In genomic region chr1:153946622-153947246, GRCh38 we compare ENCODE assay signal across 8 cellular contexts. TPM values are rescaled to one million over a fixed set of nuclear protein-coding genes. Genes with fewer than 3 reads are reported as not detected.
DNase-seq lines count a peak whose midpoint lies in the region; ATAC-seq, FAIRE-seq and TF ChIP-seq lines count a peak whose summit lies in the region.

Gene DENND4B, minus strand, starts transcription at chr1:153946718. Its CDS starts 2,344 bp downstream, at chr1:153944374.

- H3K4me3 Mint-ChIP-seq in activated CD4-positive, alpha-beta T cell treated with anti-CD3 and anti-CD28 coated beads, Interleukin-2, amount 10 ng/mL, durations not matched to agents 24 days and 14 days, result peak within 1 kb of the TSS; percentile 96
- H3K4me3 Mint-ChIP-seq in dendritic cell treated with granulocyte-macrophage colony-stimulating factor and Interleukin-4, amounts not matched to agents 40 ng/mL and 50 ng/mL, for 4 days, result peak within 1 kb of the TSS; percentile 90

- H3K27me3 ChIP-seq in HepG2 (ENCODE audit: control insufficient read depth in 1 of 2, insufficient read depth in 2 of 2, low read length in 2 of 2), result no peaks in the 10 kb centered on the region

- H3K4me1 Mint-ChIP-seq in activated CD4-positive, alpha-beta T cell treated with anti-CD3 and anti-CD28 coated beads, Interleukin-2, amount 10 ng/mL, durations not matched to agents 24 days and 14 days, result peaks cover 35% of the 10 kb centered on the region
- H3K4me1 Mint-ChIP-seq in dendritic cell treated with granulocyte-macrophage colony-stimulating factor and Interleukin-4, amounts not matched to agents 40 ng/mL and 50 ng/mL, for 4 days (ENCODE audit: low read depth), result peaks cover 83% of the 10 kb centered on the region

- H2AFZ ChIP-seq in HepG2 (ENCODE audit: low read length), result no peak within 1 kb of the TSS

- in situ Hi-C loops in HepG2 (cut with HindIII; ENCODE audit: extremely low pct_ligation_motif_present, low pct_unique_long_range_greater_than_20kb), result loop anchor here (10.0 kb wide), 1 partner anchor 122 kb away; no protein-coding TSS in a partner anchor

- TF ChIP-seq EP300 in HepG2 (IDR thresholded peaks at IDR 0.05; ENCODE audit: low read depth in 2 of 2, low read length in 2 of 2) (0 out of 4 replicates have a peak, but pooled peaks of 1 of the 2 experiments have one; percentile 31), HepG2 (CRISPR knock-in tag; IDR thresholded peaks at IDR 0.05; ENCODE audit: borderline replicate concordance) (no peak)

- ATAC-seq in GM18909 (IDR thresholded peaks at IDR 0.05; ENCODE audit: poor library complexity, unreplicated experiment), result peak; percentile 67
- peak; percentile 48 for ATAC-seq in HG03139 (IDR thresholded peaks at IDR 0.05; ENCODE audit: unreplicated experiment)
- peak; percentile 93 for ATAC-seq in HepG2

- no TSS peak for BruUV-seq in HepG2 (replicated peaks; lab: Mats Ljungman, UMichigan)

- peaks cover 61% of the 10 kb centered on the region for H3K36me3 Mint-ChIP-seq in activated CD4-positive, alpha-beta T cell treated with anti-CD3 and anti-CD28 coated beads, Interleukin-2, amount 10 ng/mL, durations not matched to agents 24 days and 14 days (ENCODE audit: low read depth)
- peaks cover 92% of the 10 kb centered on the region for H3K36me3 Mint-ChIP-seq in dendritic cell treated with granulocyte-macrophage colony-stimulating factor and Interleukin-4, amounts not matched to agents 40 ng/mL and 50 ng/mL, for 4 days (ENCODE audit: low read depth)

- H3K4me3 ChIP-seq in HepG2 (replicated peaks in 1 of 3; ENCODE audit: insufficient read depth in 1 of 3, low read depth in 2 of 3, low read length in 3 of 3), result peak within 1 kb of the TSS; percentile 71 to 98 (median 81)

- peaks cover 40% of the 10 kb centered on the region for H3K4me1 ChIP-seq in HepG2 (ENCODE audit: insufficient read depth, low read length)

- peak within 1 kb of the TSS; percentile 71 for H3K27ac ChIP-seq in HepG2 (ENCODE audit: extremely low read length, insufficient read depth, low read length)

- H3K27ac Mint-ChIP-seq in activated CD4-positive, alpha-beta T cell treated with anti-CD3 and anti-CD28 coated beads, Interleukin-2, amount 10 ng/mL, durations not matched to agents 24 days and 14 days, result peak within 1 kb of the TSS; percentile 96
- H3K27ac Mint-ChIP-seq in dendritic cell treated with granulocyte-macrophage colony-stimulating factor and Interleukin-4, amounts not matched to agents 40 ng/mL and 50 ng/mL, for 4 days, result peak within 1 kb of the TSS; percentile 99

- no peaks in the 10 kb centered on the region for H3K9me3 ChIP-seq in HepG2 (ENCODE audit: low read length)

- DNase-seq in AG20443 (ENCODE audit: low spot score), result peak; percentile 97
- peak; percentile 54 for DNase-seq in NCI-H446 treated with DMSO at 0.1 percent for 48 hours (lab: John Stamatoyannopoulos, UW)
- DNase-seq in activated CD4-positive, alpha-beta T cell treated with anti-CD3 and anti-CD28 coated beads, Interleukin-2, amount 10 ng/mL, durations not matched to agents 24 days and 14 days, result peak; percentile 93
- peak; percentile 75 for DNase-seq in HepG2 (ENCODE audit: low spot score)
- peak; percentile 76 for DNase-seq in stimulated activated CD4-positive, alpha-beta T cell treated with anti-CD3 and anti-CD28 coated beads, Interleukin-4, amount 100 ng/mL, for 1 hour

- FAIRE-seq in HepG2 (lab: Jason Lieb, UNC), result no peak

- no peaks in the 10 kb centered on the region for H3K9me3 Mint-ChIP-seq in activated CD4-positive, alpha-beta T cell treated with anti-CD3 and anti-CD28 coated beads, Interleukin-2, amount 10 ng/mL, durations not matched to agents 24 days and 14 days
- no peaks in the 10 kb centered on the region for H3K9me3 Mint-ChIP-seq in dendritic cell treated with granulocyte-macrophage colony-stimulating factor and Interleukin-4, amounts not matched to agents 40 ng/mL and 50 ng/mL, for 4 days

- peak; percentile 92 for TF ChIP-seq CTCF in HepG2 (CRISPR knock-in tag; IDR thresholded peaks at IDR 0.05)

- no peaks in the 10 kb centered on the region for H3K27me3 Mint-ChIP-seq in activated CD4-positive, alpha-beta T cell treated with anti-CD3 and anti-CD28 coated beads, Interleukin-2, amount 10 ng/mL, durations not matched to agents 24 days and 14 days
- no peaks in the 10 kb centered on the region for H3K27me3 Mint-ChIP-seq in dendritic cell treated with granulocyte-macrophage colony-stimulating factor and Interleukin-4, amounts not matched to agents 40 ng/mL and 50 ng/mL, for 4 days

- intact Hi-C loops in activated CD4-positive, alpha-beta T cell treated with anti-CD3 and anti-CD28 coated beads, Interleukin-2, amount 10 ng/mL, durations not matched to agents 24 days and 14 days (cut with micrococcal nuclease), result loop anchor here (1.0 kb wide), 4 partner anchors 12 to 149 kb away; partner anchors contain the start of gene CRTC2
- intact Hi-C loops in dendritic cell treated with granulocyte-macrophage colony-stimulating factor and Interleukin-4, amounts not matched to agents 40 ng/mL and 50 ng/mL, for 4 days (cut with micrococcal nuclease), result loop anchor here (1.0 to 10.0 kb wide), 3 partner anchors 12 to 152 kb away; partner anchors contain the start of genes CRTC2 and SLC39A1
- intact Hi-C loops in HepG2 (cut with micrococcal nuclease; ENCODE audit: unreplicated experiment), result loop anchor here (1.0 to 5.0 kb wide), 3 partner anchors 40 to 326 kb away; partner anchors contain the start of genes HAX1 and RAB13

- no peaks in the 10 kb centered on the region for H4K20me1 ChIP-seq in HepG2 (ENCODE audit: insufficient read depth, low read length)

- TF ChIP-seq POLR2A in HepG2 (IDR thresholded peaks at IDR 0.05; ENCODE audit: insufficient read depth in 1 of 2, low read depth in 2 of 2, low read length in 2 of 2), result 0 out of 4 replicates have a peak, but pooled peaks of 1 of the 2 experiments have one; percentile 5

- H3K79me2 ChIP-seq in HepG2 (ENCODE audit: insufficient read depth, low read length), result peaks cover 11% of the 10 kb centered on the region

- peak within 1 kb of the TSS; percentile 82 for H3K9ac ChIP-seq in HepG2 (ENCODE audit: insufficient read depth, low read depth, low read length)

- CTCF ChIA-PET in HepG2 (lab: Yijun Ruan, JAX; ENCODE audit: low intra/inter-chr PET ratio, low total read pairs), result interaction anchor here (0.5 to 2.2 kb wide), 3 partner anchors 40 to 150 kb away, joined by 3 to 7 read pairs (median 3); partner anchors contain the start of gene RAB13

- peaks cover 15 to 51% of the 10 kb centered on the region in 2 experiments for H3K36me3 ChIP-seq in HepG2 (replicated peaks in 1 of 2; ENCODE audit: control insufficient read depth in 1 of 2, insufficient read depth in 2 of 2, low read length in 2 of 2)

- 27% methylated on average over 9 of the region's 28 CpGs for WGBS in HepG2 (ENCODE audit: low lambda C conversion rate)

- TF ChIP-seq RAD21 in HepG2 (CRISPR knock-in tag; IDR thresholded peaks at IDR 0.05), result peak; percentile 85

- POLR2A ChIA-PET in HepG2 (lab: Yijun Ruan, JAX), result interaction anchor here (0.8 to 5.3 kb wide), 15 partner anchors 9 to 165 kb away, joined by 3 to 43 read pairs (median 8); partner anchors contain the start of genes CREB3L4, CRTC2, GATAD2B and JTB

- peak within 1 kb of the TSS; percentile 87 for H3K4me2 ChIP-seq in HepG2 (ENCODE audit: low read depth, low read length)

TF ChIP-seq in HepG2, 621 proteins besides CTCF, POLR2A, EP300 and RAD21 (continues in another document):
- TF ChIP-seq ZNF773 (CRISPR knock-in tag; IDR thresholded peaks at IDR 0.05; ENCODE audit: borderline replicate concordance), result no peak

RNA-seq across cellular contexts. Expression of gene DENND4B, which starts in this region (rescaled TPM):
- 128 and 130 TPM in 2 replicates for total RNA-seq in activated CD4-positive, alpha-beta T cell treated with anti-CD3 and anti-CD28 coated beads, Interleukin-2, amount 10 ng/mL, durations not matched to agents 24 days and 14 days
- 8.7 and 15.1 TPM in 2 replicates for total RNA-seq in HepG2 (2016; rRNA removed; fragmentation: Illumina TruSeq; extraction: Trizol)
- total RNA-seq in HepG2 (2016; cell fraction: cytosol; rRNA removed; fragmentation: Illumina TruSeq; extraction: Trizol; ENCODE audit: low read depth), result 9.7 and 9.9 TPM in 2 replicates
- 7.7 and 18.1 TPM in 2 replicates for total RNA-seq in HepG2 (2016; cell fraction: insoluble cytoplasmic fraction; rRNA removed; fragmentation: Illumina TruSeq; extraction: Trizol)
- 7.2 and 8.2 TPM in 2 replicates for total RNA-seq in HepG2 (2016; cell fraction: membrane; rRNA removed; fragmentation: Illumina TruSeq; extraction: Trizol)
- total RNA-seq in HepG2 (2016; cell fraction: nucleus; rRNA removed; fragmentation: Illumina TruSeq; extraction: Trizol), result 23.7 and 25.9 TPM in 2 replicates
- polyA plus RNA-seq in HepG2 (2011; rRNA removed), result 20.3 and 24.3 TPM in 2 replicates
- polyA plus RNA-seq in HepG2 (2011; cell fraction: cytosol; rRNA removed), result 6.5 and 10.3 TPM in 2 replicates
- polyA plus RNA-seq in HepG2 (2011; cell fraction: nucleus; rRNA removed), result 178 and 239 TPM in 2 replicates
- polyA plus RNA-seq in HepG2 (2012), result 17.2 and 21.8 TPM in 2 replicates
- 1.4 and 1.6 TPM in 2 replicates for polyA plus RNA-seq in HepG2 (2016; cell fraction: cytosol; fragmentation: Illumina TruSeq; extraction: Trizol; ENCODE audit: low read depth)
- 10.3 and 15.7 TPM in 2 replicates for polyA plus RNA-seq in HepG2 (2016; cell fraction: insoluble cytoplasmic fraction; fragmentation: Illumina TruSeq; extraction: Trizol; ENCODE audit: low read depth)
- polyA plus RNA-seq in HepG2 (2016; cell fraction: membrane; fragmentation: Illumina TruSeq; extraction: Trizol; ENCODE audit: low read depth), result 4.1 and 5.2 TPM in 2 replicates
- polyA plus RNA-seq in HepG2 (2016; cell fraction: nucleus; fragmentation: Illumina TruSeq; extraction: Trizol; ENCODE audit: insufficient read depth, low read depth), result 75.3 and 79.3 TPM in 2 replicates
- polyA minus RNA-seq in HepG2 (2011; rRNA and poly(A)+ RNA removed; ENCODE audit: low replicate concordance), result 60.1 and 65.7 TPM in 2 replicates
- polyA minus RNA-seq in HepG2 (2011; cell fraction: cytosol; rRNA and poly(A)+ RNA removed), result 7.4 and 8.5 TPM in 2 replicates
- polyA minus RNA-seq in HepG2 (2011; cell fraction: nucleus; rRNA and poly(A)+ RNA removed), result 66.1 and 70.7 TPM in 2 replicates

Comparison
In these comparisons a context has a peak if more than half of its experiments do, and no peak if none do; other contexts are left out.
1. Peak in every context shown above with its lines: DNase-seq, ATAC-seq, H3K4me3 ChIP-seq and H3K27ac ChIP-seq.